Comparison of ENCODE assay signal across 8 cellular contexts in genomic region chr17:13024526-13025263, GRCh38. TPM values are rescaled to one million over a fixed set of nuclear protein-coding genes. Genes with fewer than 3 reads are reported as not detected.
DNase-seq lines count a peak whose midpoint lies in the region; ATAC-seq and TF ChIP-seq lines count a peak whose summit lies in the region.

No MANE protein-coding gene starts in this region.

- no peaks in the 10 kb centered on the region for H3K27me3 ChIP-seq in RWPE2 (ENCODE audit: insufficient read depth, poor library complexity, severe bottlenecking)
- H3K27me3 ChIP-seq in vagina, result no peaks in the 10 kb centered on the region

- H3K9me3 ChIP-seq in RWPE2 (ENCODE audit: severe bottlenecking) (no peaks in the 10 kb centered on the region), vagina (no peaks in the 10 kb centered on the region)

- H3K4me1 Mint-ChIP-seq in glutamatergic neuron (ENCODE audit: low read depth, unreplicated experiment), result peaks cover 10% of the 10 kb centered on the region
- H3K4me1 Mint-ChIP-seq in progenitor cell of endocrine pancreas (ENCODE audit: low read depth), result no peaks in the 10 kb centered on the region

- H3K36me3 ChIP-seq in RWPE2 (ENCODE audit: low read depth), result no peaks in the 10 kb centered on the region
- H3K36me3 ChIP-seq in vagina, result no peaks in the 10 kb centered on the region

- ATAC-seq in GM21360 (IDR thresholded peaks at IDR 0.05; ENCODE audit: unreplicated experiment) (peak; percentile 93), RWPE2 (ENCODE audit: low read depth) (peak; percentile 90)

- H3K4me3 Mint-ChIP-seq in glutamatergic neuron (ENCODE audit: unreplicated experiment) (peak overlapping the region; percentile 8), progenitor cell of endocrine pancreas (ENCODE audit: low read depth) (peak overlapping the region; percentile 22)

- TF ChIP-seq CTCF in RWPE2 (IDR thresholded peaks at IDR 0.05; ENCODE audit: poor library complexity, severe bottlenecking) (peak; percentile 96), glutamatergic neuron (IDR thresholded peaks at IDR 0.05; ENCODE audit: partially characterized antibody, unreplicated experiment) (peak; percentile 89), progenitor cell of endocrine pancreas (IDR thresholded peaks at IDR 0.05; ENCODE audit: unreplicated experiment) (peak; percentile 97), vagina (IDR thresholded peaks at IDR 0.05) (peak; percentile 49 to 68 (median 56))

- H3K9me3 Mint-ChIP-seq in glutamatergic neuron (ENCODE audit: unreplicated experiment) (peaks cover 2% of the 10 kb centered on the region), progenitor cell of endocrine pancreas (ENCODE audit: low read depth) (no peaks in the 10 kb centered on the region)

- DNase-seq in DMS 273 (lab: John Stamatoyannopoulos, UW; ENCODE audit: unreplicated experiment), result peak; percentile 87
- DNase-seq in HS-27A (ENCODE audit: low read depth), result peak; percentile 46
- DNase-seq in RWPE2 (ENCODE audit: low spot score), result no peak
- peak; percentile 38 for DNase-seq in activated gamma-delta T cell treated with anti-CD3 and anti-CD28 coated beads, Interleukin-2, amount 50 U/mL, for 16 hours (ENCODE audit: low read depth)
- DNase-seq in glutamatergic neuron, result peak; percentile 87
- peak; percentile 69 for DNase-seq in progenitor cell of endocrine pancreas (ENCODE audit: low spot score, unreplicated experiment)
- DNase-seq in vagina (ENCODE audit: extremely low spot score in 2 of 2), result no peak

- H3K27ac ChIP-seq in RWPE2 (ENCODE audit: poor library complexity, severe bottlenecking), result no peak overlapping the region
- H3K27ac ChIP-seq in vagina, result no peak overlapping the region

- H3K4me1 ChIP-seq in RWPE2 (ENCODE audit: insufficient read depth, poor library complexity, severe bottlenecking) (no peaks in the 10 kb centered on the region), vagina (no peaks in the 10 kb centered on the region)

- H3K27me3 Mint-ChIP-seq in glutamatergic neuron (ENCODE audit: unreplicated experiment) (no peaks in the 10 kb centered on the region), progenitor cell of endocrine pancreas (peaks cover 5% of the 10 kb centered on the region)

- peak overlapping the region; percentile 67 for H3K27ac Mint-ChIP-seq in glutamatergic neuron (ENCODE audit: unreplicated experiment)
- H3K27ac Mint-ChIP-seq in progenitor cell of endocrine pancreas, result peak overlapping the region; percentile 15

- intact Hi-C loops in vagina (cut with DNase I), result no loop called here

- no peak overlapping the region for H3K4me3 ChIP-seq in RWPE2 (ENCODE audit: severe bottlenecking)
- no peak overlapping the region for H3K4me3 ChIP-seq in vagina

- TF ChIP-seq POLR2A in vagina (IDR thresholded peaks at IDR 0.05), result no peak

- H3K36me3 Mint-ChIP-seq in glutamatergic neuron (ENCODE audit: unreplicated experiment), result peaks cover 5% of the 10 kb centered on the region
- no peaks in the 10 kb centered on the region for H3K36me3 Mint-ChIP-seq in progenitor cell of endocrine pancreas (ENCODE audit: insufficient read depth)

RNA-seq across cellular contexts. Expression of gene ELAC2, which starts 6.9 kb away (rescaled TPM):
- total RNA-seq in glutamatergic neuron (ENCODE audit: unreplicated experiment) (65.7 TPM), progenitor cell of endocrine pancreas (74.4 and 79.4 TPM in 2 replicates), vagina (134 TPM)

Comparison
In these comparisons a context has a peak if more than half of its experiments do, and no peak if none do; other contexts are left out.
1. DNase-seq: peak in DMS 273 (single experiment), HS-27A (single experiment), activated gamma-delta T cell treated with anti-CD3 and anti-CD28 coated beads, Interleukin-2, amount 50 U/mL, for 16 hours (single experiment), glutamatergic neuron (single experiment) and progenitor cell of endocrine pancreas (single experiment); none in RWPE2 (single experiment) and vagina (0 of 2).
2. Peak in every context shown above with its lines, with median percentiles within 50 percentile points of each other: CTCF ChIP-seq.